ENCODE assay signal across 6 cellular contexts in genomic region chr10:60254776-60255175, GRCh38.
"Had no signal": no experiment of that assay in that cellular context is flagged by ENCODE, and none has a peak within 500 bp of the region (broad histone marks: within the 10 kb centered on the region; RNA-seq: fewer than 3 reads in every experiment).

No MANE protein-coding gene starts in this region.

- H3K27me3 Mint-ChIP-seq: IgD-negative memory B cell had no signal

- H3K4me3 ChIP-seq: K562 had no signal

- H3K27ac ChIP-seq: HL-60 had no signal

- H3K27ac Mint-ChIP-seq: IgD-negative memory B cell had no signal

- H3K9me3 Mint-ChIP-seq: IgD-negative memory B cell had no signal

- ATAC-seq: HepG2, K562 had no signal

- H3K4me3 Mint-ChIP-seq: IgD-negative memory B cell had no signal

- DNase-seq: IMR-90, KBM-7 had no signal
